30 cellular contexts compared by ENCODE assay signal in the genomic region with DNA sequence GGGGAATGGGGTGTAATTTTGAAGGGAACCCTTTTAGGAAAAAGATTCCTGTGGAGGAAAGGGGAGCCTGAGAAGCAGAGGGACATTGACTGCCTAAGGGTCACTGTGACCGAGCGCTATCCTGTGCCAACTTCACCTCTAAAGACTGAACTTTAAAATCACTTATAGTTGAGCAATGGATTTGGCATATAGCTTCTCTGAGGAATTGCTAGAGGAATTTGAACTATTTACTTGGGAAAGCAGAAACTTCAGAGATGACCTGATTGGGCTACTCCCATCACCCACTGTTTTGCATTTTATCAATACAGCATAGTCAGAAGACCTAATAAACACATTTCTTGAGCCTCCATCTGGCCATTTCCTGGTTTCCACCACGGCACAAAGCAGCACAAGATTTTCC. TPM values are rescaled to one million over a fixed set of nuclear protein-coding genes. Genes with fewer than 3 reads are reported as not detected.
DNase-seq lines count a peak whose midpoint lies in the region; ATAC-seq and TF ChIP-seq lines count a peak whose summit lies in the region.
"Had no signal": no experiment of that assay in that cellular context is flagged by ENCODE, and none has a peak within 500 bp of the region (broad histone marks: within the 10 kb centered on the region; RNA-seq: fewer than 3 reads in every experiment).

No MANE protein-coding gene starts in this region.

- no peaks in the 10 kb centered on the region for H3K4me1 Mint-ChIP-seq in Calu3 (ENCODE audit: low read depth, unreplicated experiment)
- H3K4me1 Mint-ChIP-seq: activated T-helper 17 cell treated with anti-CD3 and anti-CD28 coated beads, Interleukin-2, amount 50 U/mL, for 72 hours; naive thymus-derived CD8-positive, alpha-beta T cell had no signal

- H4K20me1 ChIP-seq in fibroblast of lung (ENCODE audit: control insufficient read depth, extremely low read depth, insufficient read depth, low read length), result no peaks in the 10 kb centered on the region
- H4K20me1 ChIP-seq: BLaER1 treated with 17β-estradiol and CSF1 and Interleukin-3, amounts not matched to agents 10 nM and 100 nM had no signal

- no peak for TF ChIP-seq CTCF in fibroblast of lung (conservative IDR thresholded peaks at IDR 0.05 in 1 of 2, IDR thresholded peaks at IDR 0.05 in 1 of 2; ENCODE audit: low read depth in 1 of 2, low read length in 2 of 2)
- TF ChIP-seq CTCF in Calu3 (IDR thresholded peaks at IDR 0.05; ENCODE audit: unreplicated experiment), result no peak

- H3K9ac ChIP-seq in SK-N-MC (ENCODE audit: insufficient read length) (no peak overlapping the region), fibroblast of lung (ENCODE audit: insufficient read depth, low read length) (no peak overlapping the region)
- H3K9ac ChIP-seq: BLaER1 treated with 17β-estradiol and CSF1 and Interleukin-3, amounts not matched to agents 10 nM and 100 nM had no signal

- no peak overlapping the region for H3K27ac Mint-ChIP-seq in Calu3 (ENCODE audit: unreplicated experiment)
- H3K27ac Mint-ChIP-seq: activated T-helper 17 cell treated with anti-CD3 and anti-CD28 coated beads, Interleukin-2, amount 50 U/mL, for 72 hours; naive thymus-derived CD8-positive, alpha-beta T cell had no signal

- intact Hi-C loops in Calu3 (cut with micrococcal nuclease; ENCODE audit: unreplicated experiment), result no loop called here

- no peak for ATAC-seq in GM19455 (IDR thresholded peaks at IDR 0.05; ENCODE audit: unreplicated experiment)
- ATAC-seq: activated T-helper 17 cell treated with anti-CD3 and anti-CD28 coated beads, Interleukin-2, amount 50 U/mL, for 72 hours; naive thymus-derived CD8-positive, alpha-beta T cell had no signal

- H3K4me2 ChIP-seq in fibroblast of lung (ENCODE audit: extremely low read depth, insufficient read depth, low read length), result peak overlapping the region; percentile 32
- H3K4me2 ChIP-seq: BLaER1 treated with 17β-estradiol and CSF1 and Interleukin-3, amounts not matched to agents 10 nM and 100 nM had no signal

- H3K4me1 ChIP-seq in fibroblast of lung (ENCODE audit: control insufficient read depth, extremely low read depth, insufficient read depth, low read length), result peaks cover 12% of the 10 kb centered on the region
- H3K4me1 ChIP-seq: BLaER1 treated with 17β-estradiol and CSF1 and Interleukin-3, amounts not matched to agents 10 nM and 100 nM; esophagus muscularis mucosa; Peyer's patch; stomach; tibial artery had no signal

- no TSS peak for BruUV-seq in Calu3 (replicated peaks; lab: Mats Ljungman, UMichigan)

- no peaks in the 10 kb centered on the region for H3K79me2 ChIP-seq in fibroblast of lung (ENCODE audit: control insufficient read depth, insufficient read depth, low read length)

- DNase-seq in ELR (ENCODE audit: low read depth) (peak; percentile 56), SK-N-MC (ENCODE audit: low read depth, low spot score) (no peak), fibroblast of lung (ENCODE audit: low read depth in 2 of 2) (peak; percentile 24 to 34), renal cortical epithelial cell (ENCODE audit: low read depth) (peak; percentile 27), Calu3 (no peak), activated T-cell treated with anti-CD3 and anti-CD28 coated beads for 4 hours (no peak)
- DNase-seq: activated CD4-positive, alpha-beta T cell treated with anti-CD3 and anti-CD28 coated beads, Interleukin-2, amount 50 U/mL, for 4 hours; activated CD8-positive, alpha-beta memory T cell treated with anti-CD3 and anti-CD28 coated beads, Interleukin-2, amount 50 U/mL, for 4 hours; activated naive CD4-positive, alpha-beta T cell treated with anti-CD3 and anti-CD28 coated beads, Interleukin-2, amount 50 U/mL, for 16 hours; amygdala; DMS53; naive thymus-derived CD8-positive, alpha-beta T cell; NCI-H1092; NCI-H1930; Peyer's patch; retina; SHP77 treated with DMSO at 0.1 percent for 48 hours; small intestine; stimulated activated CD8-positive, alpha-beta memory T cell treated with anti-CD3 and anti-CD28 coated beads, Interleukin-4, amount 100 ng/mL, for 48 hours; stomach; SW 1271; tibial artery had no signal

- peaks cover 3% of the 10 kb centered on the region for H3K9me3 Mint-ChIP-seq in Calu3 (ENCODE audit: low read depth, unreplicated experiment)
- H3K9me3 Mint-ChIP-seq: activated T-helper 17 cell treated with anti-CD3 and anti-CD28 coated beads, Interleukin-2, amount 50 U/mL, for 72 hours; naive thymus-derived CD8-positive, alpha-beta T cell had no signal

- H3K27ac ChIP-seq in SK-N-MC (no peak overlapping the region), fibroblast of lung (ENCODE audit: insufficient read depth, low read length) (no peak overlapping the region)
- H3K27ac ChIP-seq: BLaER1 treated with 17β-estradiol and CSF1 and Interleukin-3, amounts not matched to agents 10 nM and 100 nM; cardiac muscle cell; coronary artery; esophagus muscularis mucosa; Peyer's patch; stomach; tibial artery had no signal

- H3K4me3 Mint-ChIP-seq in Calu3 (ENCODE audit: low read depth, unreplicated experiment), result no peak overlapping the region
- H3K4me3 Mint-ChIP-seq: activated T-helper 17 cell treated with anti-CD3 and anti-CD28 coated beads, Interleukin-2, amount 50 U/mL, for 72 hours; naive thymus-derived CD8-positive, alpha-beta T cell had no signal

- no peak overlapping the region for H2AFZ ChIP-seq in fibroblast of lung (ENCODE audit: low read length)

- CTCF ChIA-PET in Calu3 (lab: Charles Lee), result no interaction called here

- no peaks in the 10 kb centered on the region for H3K36me3 ChIP-seq in SK-N-MC (ENCODE audit: insufficient read depth, low read length)
- H3K36me3 ChIP-seq in fibroblast of lung (ENCODE audit: control insufficient read depth, insufficient read depth, low read length), result no peaks in the 10 kb centered on the region
- H3K36me3 ChIP-seq: cardiac muscle cell, esophagus muscularis mucosa, Peyer's patch, stomach, tibial artery had no signal

- no peaks in the 10 kb centered on the region for H3K27me3 ChIP-seq in fibroblast of lung (ENCODE audit: control insufficient read depth, insufficient read depth, low read length)
- H3K27me3 ChIP-seq: BLaER1 treated with 17β-estradiol and CSF1 and Interleukin-3, amounts not matched to agents 10 nM and 100 nM; cardiac muscle cell; esophagus muscularis mucosa; Peyer's patch; stomach; tibial artery had no signal

- H3K9me3 ChIP-seq in SK-N-MC (ENCODE audit: low read depth, low read length), result no peaks in the 10 kb centered on the region; the same call in 1 of the 2 replicates
- H3K9me3 ChIP-seq in fibroblast of lung (ENCODE audit: control insufficient read depth, insufficient read depth, low read depth, low read length), result no peaks in the 10 kb centered on the region
- H3K9me3 ChIP-seq: Peyer's patch, stomach, tibial artery had no signal

- H3K36me3 Mint-ChIP-seq in Calu3 (ENCODE audit: insufficient read depth, unreplicated experiment), result no peaks in the 10 kb centered on the region
- H3K36me3 Mint-ChIP-seq: naive thymus-derived CD8-positive, alpha-beta T cell had no signal

- no peaks in the 10 kb centered on the region for H3K27me3 Mint-ChIP-seq in Calu3 (ENCODE audit: unreplicated experiment)

- peak overlapping the region; percentile 54 for H3K4me3 ChIP-seq in SK-N-MC
- H3K4me3 ChIP-seq in fibroblast of lung (replicated peaks in 1 of 4; ENCODE audit: control extremely low read depth in 1 of 4, insufficient read depth in 1 of 4, low read depth in 3 of 4, low read length in 4 of 4), result no peak overlapping the region
- H3K4me3 ChIP-seq: BLaER1 treated with 17β-estradiol and CSF1 and Interleukin-3, amounts not matched to agents 10 nM and 100 nM; cardiac muscle cell; coronary artery; esophagus muscularis mucosa; Peyer's patch; stomach; tibial artery had no signal

RNA-seq across cellular contexts. Expression of gene WNT16, which starts 23.7 kb away (rescaled TPM):
- total RNA-seq in fibroblast of lung, result 3.8 TPM in 1 of 2 replicates, not detected in the other
- polyA plus RNA-seq in fibroblast of lung, result 1.2 and 7.3 TPM in 2 replicates
- 1.0 and 6.3 TPM in 2 replicates for polyA plus RNA-seq in fibroblast of lung (2012)
- 0.55 and 12.6 TPM in 2 replicates for polyA minus RNA-seq in fibroblast of lung (ENCODE audit: low replicate concordance)
- 0.30 TPM in 1 of 2 replicates, not detected in the other for total RNA-seq in renal cortical epithelial cell
- not detected in 2 replicates for total RNA-seq in Calu3 (2022)
- total RNA-seq: activated T-helper 17 cell treated with anti-CD3 and anti-CD28 coated beads, Interleukin-2, amount 50 U/mL, for 72 hours; cardiac muscle cell; omental fat pad; Peyer's patch had no signal
- polyA plus RNA-seq: cardiac muscle cell; keratinocyte; naive thymus-derived CD8-positive, alpha-beta T cell had no signal

Comparison
In these comparisons a context has a peak if more than half of its experiments do, and no peak if none do; other contexts are left out.
1. DNase-seq: peak in ELR (single experiment), fibroblast of lung (2 of 2) and renal cortical epithelial cell (single experiment); none in SK-N-MC (single experiment), Calu3 (single experiment) and activated T-cell treated with anti-CD3 and anti-CD28 coated beads for 4 hours (single experiment).